Comparison of ENCODE assay signal across 13 cellular contexts in the genomic region with DNA sequence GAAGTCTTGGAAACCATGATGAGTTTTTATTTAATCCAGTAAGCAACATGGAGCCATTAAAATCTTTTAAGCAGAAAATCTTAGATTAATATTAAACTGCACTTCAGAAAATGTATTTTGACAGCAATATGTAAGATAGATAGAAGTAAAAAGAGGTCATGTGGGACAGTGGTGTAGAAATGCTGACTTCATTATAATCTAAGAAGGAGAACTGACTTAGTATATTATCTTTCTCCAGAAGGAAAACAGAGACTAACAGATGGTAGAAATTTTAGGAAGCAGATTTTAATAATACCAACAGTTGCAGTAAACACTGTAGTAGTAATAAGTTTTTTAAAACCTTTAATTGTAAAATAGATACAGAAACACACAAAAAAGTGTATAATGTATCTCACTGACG.
"Had no signal": no experiment of that assay in that cellular context is flagged by ENCODE, and none has a peak within 500 bp of the region (broad histone marks: within the 10 kb centered on the region; RNA-seq: fewer than 3 reads in every experiment).

No MANE protein-coding gene starts in this region.

- H3K27ac ChIP-seq: dorsolateral prefrontal cortex, foreskin keratinocyte, transverse colon, VCaP had no signal

- H3K4me3 ChIP-seq: dorsolateral prefrontal cortex, esophagus squamous epithelium, pancreas, transverse colon had no signal

- H3K36me3 ChIP-seq: esophagus squamous epithelium, pancreas, transverse colon had no signal

- H3K27me3 ChIP-seq: esophagus squamous epithelium, foreskin keratinocyte, pancreas, transverse colon had no signal

- FAIRE-seq: pancreas had no signal

- H3K9me3 ChIP-seq: esophagus squamous epithelium, pancreas, transverse colon had no signal

- DNase-seq: activated CD4-positive, alpha-beta memory T cell treated with anti-CD3 and anti-CD28 coated beads for 36 hours; activated effector memory CD4-positive, alpha-beta T cell treated with anti-CD3 and anti-CD28 coated beads, Interleukin-2, amount 50 U/mL, for 16 hours; activated naive CD8-positive, alpha-beta T cell treated with anti-CD3 and anti-CD28 coated beads, Interleukin-2, amount 10 ng/mL, durations not matched to agents 7 days and 5 days; activated T-cell treated with anti-CD3 and anti-CD28 coated beads, Interleukin-2, amount 50 U/mL, for 4 hours; dorsolateral prefrontal cortex; esophagus squamous epithelium; kidney; pancreas; T1000; transverse colon had no signal

- H3K4me1 ChIP-seq: foreskin keratinocyte, transverse colon had no signal

- ATAC-seq: activated T-cell treated with anti-CD3 and anti-CD28 coated beads, Interleukin-2, amount 50 U/mL, for 4 hours; stimulated activated effector memory CD8-positive, alpha-beta T cell treated with anti-CD3 and anti-CD28 coated beads, Interleukin-12 subunit alpha, Interleukin-12 subunit beta, amount 100 ng/mL, for 72 hours had no signal
